Comparison of ENCODE assay signal across 18 cellular contexts in genomic region chr11:4092031-4092430, GRCh38. TPM values are rescaled to one million over a fixed set of nuclear protein-coding genes. Genes with fewer than 3 reads are reported as not detected.
DNase-seq lines count a peak whose midpoint lies in the region; ATAC-seq and TF ChIP-seq lines count a peak whose summit lies in the region.
"Had no signal": no experiment of that assay in that cellular context is flagged by ENCODE, and none has a peak within 500 bp of the region (broad histone marks: within the 10 kb centered on the region; RNA-seq: fewer than 3 reads in every experiment).

No MANE protein-coding gene starts in this region.

- ATAC-seq in activated CD8-positive, alpha-beta memory T cell treated with anti-CD3 and anti-CD28 coated beads, Interleukin-2, amount 10 ng/mL, durations not matched to agents 7 days and 5 days = no peak
- ATAC-seq in GM19023 (IDR thresholded peaks at IDR 0.05; ENCODE audit: unreplicated experiment) = no peak
- no peak for ATAC-seq in GM18873 (IDR thresholded peaks at IDR 0.05; ENCODE audit: low FRiP score, unreplicated experiment)
- ATAC-seq: A549, left lung had no signal

- H3K4me1 Mint-ChIP-seq in activated CD8-positive, alpha-beta memory T cell treated with anti-CD3 and anti-CD28 coated beads, Interleukin-2, amount 10 ng/mL, durations not matched to agents 7 days and 5 days = peaks cover 68% of the 10 kb centered on the region
- peaks cover 82% of the 10 kb centered on the region for H3K4me1 Mint-ChIP-seq in activated CD4-positive, alpha-beta memory T cell treated with anti-CD3 and anti-CD28 coated beads, Interleukin-2, amount 10 ng/mL, durations not matched to agents 7 days and 5 days
- H3K4me1 Mint-ChIP-seq in nephron = peaks cover 20% of the 10 kb centered on the region

- TF ChIP-seq CTCF in nephron (IDR thresholded peaks at IDR 0.05; ENCODE audit: unreplicated experiment in 3 of 3) = no peak

- DNase-seq in activated CD8-positive, alpha-beta memory T cell treated with anti-CD3 and anti-CD28 coated beads, Interleukin-2, amount 10 ng/mL, durations not matched to agents 7 days and 5 days = peak; percentile 55
- DNase-seq in activated CD8-positive, alpha-beta memory T cell treated with anti-CD3 and anti-CD28 coated beads, Interleukin-2, amount 50 U/mL, for 4 hours = no peak
- peak; percentile 57 for DNase-seq in activated CD4-positive, alpha-beta memory T cell treated with anti-CD3 and anti-CD28 coated beads, Interleukin-2, amount 10 ng/mL, durations not matched to agents 7 days and 5 days
- no peak for DNase-seq in NCI-H2081 (lab: John Stamatoyannopoulos, UW)
- DNase-seq: activated CD4-positive, CD25-positive, alpha-beta regulatory T cell; left lung; NCI-H1048; NCI-H226; sigmoid colon; stimulated activated CD4-positive, alpha-beta T cell treated with anti-CD3 and anti-CD28 coated beads, Interleukin-4, amount 100 ng/mL, for 24 hours had no signal

- no peaks in the 10 kb centered on the region for H3K9me3 Mint-ChIP-seq in activated CD8-positive, alpha-beta memory T cell treated with anti-CD3 and anti-CD28 coated beads, Interleukin-2, amount 10 ng/mL, durations not matched to agents 7 days and 5 days (ENCODE audit: low read depth)
- no peaks in the 10 kb centered on the region for H3K9me3 Mint-ChIP-seq in activated CD4-positive, alpha-beta memory T cell treated with anti-CD3 and anti-CD28 coated beads, Interleukin-2, amount 10 ng/mL, durations not matched to agents 7 days and 5 days
- H3K9me3 Mint-ChIP-seq in nephron = no peaks in the 10 kb centered on the region
- H3K9me3 Mint-ChIP-seq: brain had no signal

- no peaks in the 10 kb centered on the region for H3K9me3 ChIP-seq in KOPT-K1 (ENCODE audit: insufficient read depth, low read length, poor library complexity, severe bottlenecking)
- H3K9me3 ChIP-seq: A549, left lung, sigmoid colon, vagina had no signal

- peaks cover 60% of the 10 kb centered on the region for H3K36me3 ChIP-seq in KOPT-K1 (ENCODE audit: insufficient read depth, low read length)

- CTCF ChIA-PET in activated CD8-positive, alpha-beta memory T cell treated with anti-CD3 and anti-CD28 coated beads, Interleukin-2, amount 10 ng/mL, durations not matched to agents 7 days and 5 days (lab: Charles Lee) = interaction anchor here (0.8 to 1.4 kb wide), 3 partner anchors 17 to 242 kb away, joined by 3 to 8 read pairs (median 5); no protein-coding TSS in a partner anchor
- CTCF ChIA-PET in activated CD4-positive, alpha-beta memory T cell treated with anti-CD3 and anti-CD28 coated beads, Interleukin-2, amount 10 ng/mL, durations not matched to agents 7 days and 5 days (lab: Charles Lee) = interaction anchor here (0.9 to 2.1 kb wide), 4 partner anchors 20 to 250 kb away, joined by 3 to 8 read pairs (median 3); partner anchors contain the start of gene STIM1

- H3K27ac Mint-ChIP-seq in activated CD8-positive, alpha-beta memory T cell treated with anti-CD3 and anti-CD28 coated beads, Interleukin-2, amount 10 ng/mL, durations not matched to agents 7 days and 5 days = peak overlapping the region; percentile 93
- H3K27ac Mint-ChIP-seq in activated CD4-positive, alpha-beta memory T cell treated with anti-CD3 and anti-CD28 coated beads, Interleukin-2, amount 10 ng/mL, durations not matched to agents 7 days and 5 days = peak overlapping the region; percentile 97
- H3K27ac Mint-ChIP-seq in nephron = no peak overlapping the region

- peak overlapping the region; percentile 65 for H3K4me3 Mint-ChIP-seq in activated CD8-positive, alpha-beta memory T cell treated with anti-CD3 and anti-CD28 coated beads, Interleukin-2, amount 10 ng/mL, durations not matched to agents 7 days and 5 days
- peak overlapping the region; percentile 89 for H3K4me3 Mint-ChIP-seq in activated CD4-positive, alpha-beta memory T cell treated with anti-CD3 and anti-CD28 coated beads, Interleukin-2, amount 10 ng/mL, durations not matched to agents 7 days and 5 days
- peak overlapping the region in 2 of 3 experiments; percentile 19 to 34 for H3K4me3 Mint-ChIP-seq in nephron

- H3K36me3 Mint-ChIP-seq in activated CD8-positive, alpha-beta memory T cell treated with anti-CD3 and anti-CD28 coated beads, Interleukin-2, amount 10 ng/mL, durations not matched to agents 7 days and 5 days = peaks cover 48% of the 10 kb centered on the region
- H3K36me3 Mint-ChIP-seq in activated CD4-positive, alpha-beta memory T cell treated with anti-CD3 and anti-CD28 coated beads, Interleukin-2, amount 10 ng/mL, durations not matched to agents 7 days and 5 days (ENCODE audit: low read depth) = peaks cover 74% of the 10 kb centered on the region
- H3K36me3 Mint-ChIP-seq in nephron (ENCODE audit: low read depth) = peaks cover 7% of the 10 kb centered on the region

- POLR2A ChIA-PET in activated CD4-positive, alpha-beta memory T cell treated with anti-CD3 and anti-CD28 coated beads, Interleukin-2, amount 10 ng/mL, durations not matched to agents 7 days and 5 days (lab: Charles Lee) = interaction anchor here (0.9 to 6.5 kb wide), 8 partner anchors 9 to 306 kb away, joined by 3 to 79 read pairs (median 4); partner anchors contain the start of genes NUP98, RHOG and STIM1

- no peaks in the 10 kb centered on the region for H3K27me3 Mint-ChIP-seq in activated CD8-positive, alpha-beta memory T cell treated with anti-CD3 and anti-CD28 coated beads, Interleukin-2, amount 10 ng/mL, durations not matched to agents 7 days and 5 days
- no peaks in the 10 kb centered on the region for H3K27me3 Mint-ChIP-seq in activated CD4-positive, alpha-beta memory T cell treated with anti-CD3 and anti-CD28 coated beads, Interleukin-2, amount 10 ng/mL, durations not matched to agents 7 days and 5 days
- H3K27me3 Mint-ChIP-seq in nephron (ENCODE audit: low read depth) = no peaks in the 10 kb centered on the region

- H3K27ac ChIP-seq in KOPT-K1 (ENCODE audit: low read depth, low read length, poor library complexity, severe bottlenecking) = peak overlapping the region; percentile 40
- H3K27ac ChIP-seq: A549, left lung, sigmoid colon, SK-N-MC, vagina had no signal

RNA-seq across cellular contexts. Expression of gene RRM1, which starts 2.6 kb away (rescaled TPM):
- total RNA-seq in activated CD8-positive, alpha-beta memory T cell treated with anti-CD3 and anti-CD28 coated beads, Interleukin-2, amount 10 ng/mL, durations not matched to agents 7 days and 5 days = 100 to 1,000 TPM; 166 to 169 TPM
- 100 to 1,000 TPM; 156 to 161 TPM for total RNA-seq in activated CD4-positive, alpha-beta memory T cell treated with anti-CD3 and anti-CD28 coated beads, Interleukin-2, amount 10 ng/mL, durations not matched to agents 7 days and 5 days

Comparison
In these comparisons a context has a peak if more than half of its experiments do, and no peak if none do; other contexts are left out.
1. DNase-seq: peak in activated CD8-positive, alpha-beta memory T cell treated with anti-CD3 and anti-CD28 coated beads, Interleukin-2, amount 10 ng/mL, durations not matched to agents 7 days and 5 days (single experiment) and activated CD4-positive, alpha-beta memory T cell treated with anti-CD3 and anti-CD28 coated beads, Interleukin-2, amount 10 ng/mL, durations not matched to agents 7 days and 5 days (single experiment); none in activated CD8-positive, alpha-beta memory T cell treated with anti-CD3 and anti-CD28 coated beads, Interleukin-2, amount 50 U/mL, for 4 hours (single experiment) and NCI-H2081 (0 of 2).
2. H3K27ac Mint-ChIP-seq: peak in activated CD8-positive, alpha-beta memory T cell treated with anti-CD3 and anti-CD28 coated beads, Interleukin-2, amount 10 ng/mL, durations not matched to agents 7 days and 5 days (single experiment) and activated CD4-positive, alpha-beta memory T cell treated with anti-CD3 and anti-CD28 coated beads, Interleukin-2, amount 10 ng/mL, durations not matched to agents 7 days and 5 days (single experiment); none in nephron (0 of 3).
3. H3K4me3 Mint-ChIP-seq: peak in every context shown above with its lines; median percentile 89 in activated CD4-positive, alpha-beta memory T cell treated with anti-CD3 and anti-CD28 coated beads, Interleukin-2, amount 10 ng/mL, durations not matched to agents 7 days and 5 days; 65 in activated CD8-positive, alpha-beta memory T cell treated with anti-CD3 and anti-CD28 coated beads, Interleukin-2, amount 10 ng/mL, durations not matched to agents 7 days and 5 days; 26 in nephron.